In genomic region chr3:124663690-124664089, GRCh38 we compare ENCODE assay signal across 19 cellular contexts.
DNase-seq lines count a peak whose midpoint lies in the region; TF ChIP-seq lines count a peak whose summit lies in the region.
"Had no signal": no experiment of that assay in that cellular context is flagged by ENCODE, and none has a peak within 500 bp of the region (broad histone marks: within the 10 kb centered on the region; RNA-seq: fewer than 3 reads in every experiment).

No MANE protein-coding gene starts in this region.

- no peak overlapping the region for H2BK12ac ChIP-seq in trophoblast cell (ENCODE audit: low read length)

- no peaks in the 10 kb centered on the region for H3K79me2 ChIP-seq in trophoblast cell (ENCODE audit: control insufficient read depth, insufficient read depth, low read length, poor library complexity)

- no peak overlapping the region for H4K8ac ChIP-seq in trophoblast cell (ENCODE audit: low read depth, low read length)

- no peaks in the 10 kb centered on the region for H3K9me3 ChIP-seq in trophoblast cell (ENCODE audit: insufficient read depth, low read depth, low read length)
- H3K9me3 ChIP-seq: tibial artery had no signal

- no peak overlapping the region for H3K4ac ChIP-seq in trophoblast cell (ENCODE audit: low read depth, low read length)

- TF ChIP-seq CTCF in VCaP (conservative IDR thresholded peaks at IDR 0.05) (no peak), fibroblast of the aortic adventitia (IDR thresholded peaks at IDR 0.05; ENCODE audit: insufficient read depth, low read length) (no peak)

- H3K4me1 ChIP-seq in trophoblast cell (ENCODE audit: control insufficient read depth in 1 of 2, insufficient read depth in 2 of 2, low read length in 2 of 2) = peaks cover 12 to 23% of the 10 kb centered on the region in 2 experiments
- H3K4me1 ChIP-seq: tibial artery had no signal

- H3K36me3 ChIP-seq in trophoblast cell (ENCODE audit: control insufficient read depth in 1 of 2, insufficient read depth in 2 of 2, low read length in 2 of 2) = peaks cover 9 to 15% of the 10 kb centered on the region in 2 experiments

- H4K91ac ChIP-seq in trophoblast cell (ENCODE audit: low read depth, low read length) = no peak overlapping the region

- H3K18ac ChIP-seq in trophoblast cell (ENCODE audit: low read length) = no peak overlapping the region

- no peak overlapping the region for H3K9ac ChIP-seq in trophoblast cell (ENCODE audit: low read length)

- H3K79me1 ChIP-seq in trophoblast cell (ENCODE audit: low read length) = peaks cover 3% of the 10 kb centered on the region

- H3K4me3 ChIP-seq in fibroblast of the aortic adventitia (ENCODE audit: low read depth, low read length) = no peak overlapping the region
- H3K4me3 ChIP-seq in trophoblast cell (ENCODE audit: low read depth, low read length) = no peak overlapping the region
- H3K4me3 ChIP-seq: tibial artery had no signal

- no peak overlapping the region for H3K4me2 ChIP-seq in trophoblast cell (ENCODE audit: low read length)

- H2AK5ac ChIP-seq in trophoblast cell (ENCODE audit: low read length) = no peak overlapping the region

- no peak overlapping the region for H2BK120ac ChIP-seq in trophoblast cell (ENCODE audit: insufficient read depth, low read length, poor library complexity)

- no peak overlapping the region for H2AFZ ChIP-seq in trophoblast cell (ENCODE audit: insufficient read depth, low read length, poor library complexity)

- H3K27ac ChIP-seq in VCaP = peak overlapping the region; percentile 71; the same call in 1 of the 2 replicates
- peak overlapping the region; percentile 2 for H3K27ac ChIP-seq in trophoblast cell (ENCODE audit: low read depth, low read length)
- H3K27ac ChIP-seq: tibial artery had no signal

- no CpG with 5 or more reads among the region's 2 CpGs for WGBS in trophoblast cell (ENCODE audit: extremely low coverage, insufficient coverage, insufficient read length)

- no peak overlapping the region for H3K23ac ChIP-seq in trophoblast cell (ENCODE audit: low read length)

- no peak overlapping the region for H3K14ac ChIP-seq in trophoblast cell (ENCODE audit: low read length)

- DNase-seq in EH (ENCODE audit: low read depth) (peak; percentile 82), fibroblast of the aortic adventitia (ENCODE audit: low read depth) (peak; percentile 19), trophoblast cell (peak; percentile 77 to 88), head of caudate nucleus (no peak), H4 (ENCODE audit: low spot score) (no peak), activated gamma-delta T cell treated with Interleukin-2 at 50 U/mL for 16 hours (no peak)
- no peak for DNase-seq in activated T-cell treated with anti-CD3 and anti-CD28 coated beads, Interleukin-2, amount 50 U/mL, for 1 hour
- DNase-seq: activated B cell treated with CpG ODN at 0.5 μM for 24 hours; activated effector memory CD4-positive, alpha-beta T cell treated with Interleukin-2 at 50 U/mL for 16 hours; CD4-positive, CD25-positive, alpha-beta regulatory T cell; dermis blood vessel endothelial cell; DND-41; erythroblast; hypothalamus; left cardiac atrium; NCI-H2029; NCI-H446 treated with DMSO at 0.1 percent for 48 hours; tibial artery had no signal

- H4K12ac ChIP-seq in trophoblast cell (ENCODE audit: low read depth, low read length) = no peak overlapping the region

- intact Hi-C loops in head of caudate nucleus (cut with DNase I) = no loop called here

- no peak overlapping the region for H2BK5ac ChIP-seq in trophoblast cell (ENCODE audit: low read depth, low read length, poor library complexity)

- no peaks in the 10 kb centered on the region for H3K27me3 ChIP-seq in trophoblast cell (ENCODE audit: insufficient read depth, low read length)
- H3K27me3 ChIP-seq: tibial artery had no signal

Comparison
In these comparisons a context has a peak if more than half of its experiments do, and no peak if none do; other contexts are left out.
1. DNase-seq: peak in EH (single experiment), fibroblast of the aortic adventitia (single experiment) and trophoblast cell (2 of 2); none in activated T-cell treated with anti-CD3 and anti-CD28 coated beads, Interleukin-2, amount 50 U/mL, for 1 hour (single experiment), head of caudate nucleus (0 of 42), H4 (single experiment) and activated gamma-delta T cell treated with Interleukin-2 at 50 U/mL for 16 hours (single experiment).